1 cellular context compared by ENCODE assay signal in genomic region chr5:173616577-173617118, GRCh38.
A peak's percentile ranks its signal among the peaks of the same experiment; 100 is the strongest.
TF ChIP-seq lines count a peak whose summit lies in the region.

Gene BOD1, minus strand, starts transcription at chr5:173616650. Its CDS starts 214 bp downstream, at chr5:173616436.

TF ChIP-seq in HepG2, 621 proteins besides CTCF, POLR2A, EP300 and RAD21 (continued from another document and continues in another):
- TF ChIP-seq BCL3 (CRISPR knock-in tag; IDR thresholded peaks at IDR 0.05) (no peak), FOXC1 (CRISPR knock-in tag; IDR thresholded peaks at IDR 0.05; ENCODE audit: borderline replicate concordance) (no peak), MAF1 (CRISPR knock-in tag; IDR thresholded peaks at IDR 0.05; ENCODE audit: borderline replicate concordance) (no peak; the same call in 1 of the 2 replicates), HBP1 (CRISPR knock-in tag; IDR thresholded peaks at IDR 0.05; ENCODE audit: low read depth) (0 out of 2 replicates have a peak, but pooled peaks have one; percentile 75), ZNF646 (CRISPR knock-in tag; IDR thresholded peaks at IDR 0.05) (no peak), BRD4 (CRISPR knock-in tag; IDR thresholded peaks at IDR 0.05) (no peak), XRCC5 (optimal IDR thresholded peaks at IDR 0.05; ENCODE audit: low read length) (no peak), TCF12 (IDR thresholded peaks at IDR 0.05) (no peak), TCF12 (CRISPR knock-in tag; IDR thresholded peaks at IDR 0.05) (no peak), ATF7 (IDR thresholded peaks at IDR 0.05) (no peak), ATF7 (CRISPR knock-in tag; IDR thresholded peaks at IDR 0.05) (no peak), AFF4 (CRISPR knock-in tag; IDR thresholded peaks at IDR 0.05) (no peak), SKIL (CRISPR knock-in tag; IDR thresholded peaks at IDR 0.05; ENCODE audit: borderline replicate concordance) (no peak), ZC3H13 (CRISPR knock-in tag; IDR thresholded peaks at IDR 0.05) (no peak), HIC2 (CRISPR knock-in tag; IDR thresholded peaks at IDR 0.05; ENCODE audit: low read depth) (no peak), MIXL1 (CRISPR knock-in tag; IDR thresholded peaks at IDR 0.05) (peak; percentile 65; the same call in 1 of the 2 replicates), ZNF512 (CRISPR knock-in tag; IDR thresholded peaks at IDR 0.05) (no peak), PAF1 (CRISPR knock-in tag; IDR thresholded peaks at IDR 0.05) (no peak), ZNF891 (CRISPR knock-in tag; IDR thresholded peaks at IDR 0.05) (no peak), ZNF660 (CRISPR knock-in tag; IDR thresholded peaks at IDR 0.05; ENCODE audit: borderline replicate concordance, low read depth) (no peak), NONO (IDR thresholded peaks at IDR 0.05) (no peak), NONO (CRISPR knock-in tag; conservative IDR thresholded peaks at IDR 0.05) (0 out of 2 replicates have a peak, but pooled peaks have one; percentile 40), TBX2 (CRISPR knock-in tag; IDR thresholded peaks at IDR 0.05; ENCODE audit: borderline replicate concordance) (0 out of 2 replicates have a peak, but pooled peaks have one; percentile 23), HNF4G (IDR thresholded peaks at IDR 0.05; ENCODE audit: borderline replicate concordance, low read depth, low read length) (no peak), HNF4G (CRISPR knock-in tag; IDR thresholded peaks at IDR 0.05; ENCODE audit: borderline replicate concordance, low read depth) (no peak), HMGXB4 (CRISPR knock-in tag; IDR thresholded peaks at IDR 0.05; ENCODE audit: borderline replicate concordance in 1 of 2, low read depth in 1 of 2) (peak; percentile 68 to 78; a peak in 2 of 4 replicates), BHLHE40 (IDR thresholded peaks at IDR 0.05; ENCODE audit: low read length) (peak; percentile 45; the same call in 1 of the 2 replicates), LCORL (IDR thresholded peaks at IDR 0.05) (no peak), LCORL (CRISPR knock-in tag; IDR thresholded peaks at IDR 0.05) (no peak), THAP9 (CRISPR knock-in tag; IDR thresholded peaks at IDR 0.05; ENCODE audit: borderline replicate concordance) (no peak), CENPBD1 (CRISPR knock-in tag; IDR thresholded peaks at IDR 0.05; ENCODE audit: borderline replicate concordance, low read depth) (no peak), ZNF264 (CRISPR knock-in tag; IDR thresholded peaks at IDR 0.05) (no peak)
